In genomic region chr1:112718691-112719418, GRCh38 we compare ENCODE assay signal across 2 cellular contexts.
TF ChIP-seq lines count a peak whose summit lies in the region.

No MANE protein-coding gene starts in this region.

TF ChIP-seq in HEK293T, 16 proteins besides CTCF, POLR2A, EP300 and RAD21:
- TF ChIP-seq LEF1 (IDR thresholded peaks at IDR 0.05; ENCODE audit: borderline replicate concordance) (no peak), ELF4 (IDR thresholded peaks at IDR 0.05) (no peak), FOXK2 (IDR thresholded peaks at IDR 0.05) (no peak), L3MBTL2 (conservative IDR thresholded peaks at IDR 0.05) (no peak), NFRKB (IDR thresholded peaks at IDR 0.05) (no peak), ARNT (IDR thresholded peaks at IDR 0.05) (no peak), HDGF (IDR thresholded peaks at IDR 0.05; ENCODE audit: borderline replicate concordance) (no peak), FOXA1 (IDR thresholded peaks at IDR 0.05) (no peak), FOXM1 (IDR thresholded peaks at IDR 0.05; ENCODE audit: borderline replicate concordance) (no peak), CTBP1 (IDR thresholded peaks at IDR 0.05; ENCODE audit: borderline replicate concordance) (no peak), SP1 (IDR thresholded peaks at IDR 0.05) (no peak), SUZ12 (IDR thresholded peaks at IDR 0.05) (no peak)
TF ChIP-seq in HEK293T: peak in this region for 0.

TF ChIP-seq in endothelial cell of umbilical vein, 7 proteins besides CTCF, POLR2A, EP300 and RAD21:
- no peak for TF ChIP-seq MAX (IDR thresholded peaks at IDR 0.05; ENCODE audit: insufficient read depth, insufficient read length)
